Comparison of ENCODE assay signal across 1 cellular context in the genomic region with DNA sequence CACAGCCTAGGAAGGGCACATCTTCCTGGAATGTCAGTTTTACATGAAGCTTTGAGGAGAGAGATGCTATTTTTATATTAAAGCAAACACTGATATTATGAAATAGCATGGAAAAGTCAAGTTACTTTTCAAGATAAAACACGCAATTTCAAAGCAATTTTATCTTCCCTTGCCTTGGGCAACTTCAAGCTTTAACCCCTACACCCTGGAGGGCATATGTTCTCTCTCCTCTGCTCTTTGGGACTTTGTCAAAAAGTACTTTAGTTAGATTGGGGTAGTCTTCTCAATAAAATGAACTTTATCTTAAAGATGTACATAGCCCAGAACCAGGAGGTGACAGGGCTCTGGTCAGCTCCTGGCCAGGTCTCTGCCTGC.
TF ChIP-seq lines count a peak whose summit lies in the region.

No MANE protein-coding gene starts in this region.

TF ChIP-seq in WTC11, 78 proteins besides CTCF, POLR2A, EP300 and RAD21 (continued from another document):
- TF ChIP-seq TCF7 (CRISPR knock-in tag; IDR thresholded peaks at IDR 0.05; ENCODE audit: low read depth) (no peak), ZNF232 (CRISPR knock-in tag; IDR thresholded peaks at IDR 0.05) (no peak)
